ENCODE assay signal across 26 cellular contexts in the genomic region with DNA sequence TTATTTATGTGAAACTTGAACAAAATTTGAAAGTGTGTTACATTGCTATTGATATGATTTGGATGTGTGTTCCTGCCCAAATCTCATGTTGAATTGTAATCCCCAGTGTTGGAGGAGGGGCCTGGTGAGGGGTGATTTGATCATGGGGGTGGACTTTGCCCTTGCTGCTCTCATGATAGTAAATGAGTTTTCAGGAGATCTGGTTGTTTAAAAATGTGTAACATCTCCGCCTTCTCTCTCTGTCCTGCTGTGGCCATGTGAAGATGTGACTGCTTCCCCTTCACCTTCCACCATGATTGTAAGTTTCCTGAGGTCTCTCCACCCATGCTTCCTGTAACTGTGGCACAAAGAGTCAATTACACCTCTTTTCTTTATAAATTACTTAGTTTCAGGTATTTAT.
"Had no signal": no experiment of that assay in that cellular context is flagged by ENCODE, and none has a peak within 500 bp of the region (broad histone marks: within the 10 kb centered on the region; RNA-seq: fewer than 3 reads in every experiment).

No MANE protein-coding gene starts in this region.

- DNase-seq: activated CD4-positive, alpha-beta memory T cell treated with anti-CD3 and anti-CD28 coated beads, Interleukin-2, amount 10 ng/mL, durations not matched to agents 7 days and 5 days; activated CD4-positive, alpha-beta T cell treated with anti-CD3 and anti-CD28 coated beads for 1 hour; activated CD4-positive, alpha-beta T cell treated with anti-CD3 and anti-CD28 coated beads, Interleukin-2, amount 10 ng/mL, durations not matched to agents 7 days and 5 days; activated CD8-positive, alpha-beta memory T cell treated with anti-CD3 and anti-CD28 coated beads, Interleukin-2, amount 50 U/mL, for 48 hours; activated gamma-delta T cell; activated naive CD4-positive, alpha-beta T cell treated with anti-CD3 and anti-CD28 coated beads, Interleukin-2, amount 10 ng/mL, durations not matched to agents 7 days and 5 days; activated naive CD8-positive, alpha-beta T cell treated with anti-CD3 and anti-CD28 coated beads, Interleukin-2, amount 10 ng/mL, durations not matched to agents 7 days and 5 days; activated T-cell treated with anti-CD3 and anti-CD28 coated beads, Interleukin-2, amount 50 U/mL, for 24 hours; effector memory CD8-positive, alpha-beta T cell; islet precursor cell; left cardiac atrium; naive thymus-derived CD8-positive, alpha-beta T cell; occipital lobe; posterior cingulate gyrus; right cardiac atrium; stimulated activated CD4-positive, alpha-beta T cell treated with anti-CD3 and anti-CD28 coated beads, Interleukin-2, amount 100 ng/mL, for 48 hours; stimulated activated naive CD4-positive, alpha-beta T cell treated with Interleukin-2 at 50 U/mL for 16 hours had no signal

- H3K9me3 ChIP-seq: ascending aorta had no signal

- H3K4me3 ChIP-seq: ascending aorta, coronary artery, gastroesophageal sphincter, hepatocyte, neural progenitor cell, tibial nerve had no signal

- H3K4me1 ChIP-seq: ascending aorta, gastroesophageal sphincter, neural progenitor cell, tibial nerve had no signal

- H3K9me3 Mint-ChIP-seq: activated CD4-positive, alpha-beta memory T cell treated with anti-CD3 and anti-CD28 coated beads, Interleukin-2, amount 10 ng/mL, durations not matched to agents 7 days and 5 days; activated CD4-positive, alpha-beta T cell treated with anti-CD3 and anti-CD28 coated beads, Interleukin-2, amount 10 ng/mL, durations not matched to agents 7 days and 5 days; activated naive CD4-positive, alpha-beta T cell treated with anti-CD3 and anti-CD28 coated beads, Interleukin-2, amount 10 ng/mL, durations not matched to agents 7 days and 5 days; activated naive CD8-positive, alpha-beta T cell treated with anti-CD3 and anti-CD28 coated beads, Interleukin-2, amount 10 ng/mL, durations not matched to agents 7 days and 5 days; WTC11 had no signal

- H3K79me2 ChIP-seq: hepatocyte had no signal

- ATAC-seq: effector memory CD8-positive, alpha-beta T cell; gastroesophageal sphincter; left cardiac atrium; naive thymus-derived CD8-positive, alpha-beta T cell; right cardiac atrium; WTC11 had no signal

- H3K36me3 ChIP-seq: ascending aorta, gastroesophageal sphincter, neural progenitor cell, tibial nerve had no signal

- H3K27ac Mint-ChIP-seq: activated CD4-positive, alpha-beta memory T cell treated with anti-CD3 and anti-CD28 coated beads, Interleukin-2, amount 10 ng/mL, durations not matched to agents 7 days and 5 days; activated CD4-positive, alpha-beta T cell treated with anti-CD3 and anti-CD28 coated beads, Interleukin-2, amount 10 ng/mL, durations not matched to agents 7 days and 5 days; activated naive CD4-positive, alpha-beta T cell treated with anti-CD3 and anti-CD28 coated beads, Interleukin-2, amount 10 ng/mL, durations not matched to agents 7 days and 5 days; activated naive CD8-positive, alpha-beta T cell treated with anti-CD3 and anti-CD28 coated beads, Interleukin-2, amount 10 ng/mL, durations not matched to agents 7 days and 5 days; activated T-cell treated with anti-CD3 and anti-CD28 coated beads, Interleukin-2, amount 50 U/mL, for 24 hours; effector memory CD8-positive, alpha-beta T cell; memory B cell; naive thymus-derived CD8-positive, alpha-beta T cell; neural progenitor cell had no signal

- H3K27me3 ChIP-seq: ascending aorta, gastroesophageal sphincter, hepatocyte, neural progenitor cell, tibial nerve had no signal

- H3K27me3 Mint-ChIP-seq: activated CD4-positive, alpha-beta memory T cell treated with anti-CD3 and anti-CD28 coated beads, Interleukin-2, amount 10 ng/mL, durations not matched to agents 7 days and 5 days; activated CD4-positive, alpha-beta T cell treated with anti-CD3 and anti-CD28 coated beads, Interleukin-2, amount 10 ng/mL, durations not matched to agents 7 days and 5 days; activated naive CD4-positive, alpha-beta T cell treated with anti-CD3 and anti-CD28 coated beads, Interleukin-2, amount 10 ng/mL, durations not matched to agents 7 days and 5 days; activated naive CD8-positive, alpha-beta T cell treated with anti-CD3 and anti-CD28 coated beads, Interleukin-2, amount 10 ng/mL, durations not matched to agents 7 days and 5 days; activated T-cell treated with anti-CD3 and anti-CD28 coated beads, Interleukin-2, amount 50 U/mL, for 24 hours; brain; effector memory CD8-positive, alpha-beta T cell; memory B cell; naive thymus-derived CD8-positive, alpha-beta T cell had no signal

- H3K36me3 Mint-ChIP-seq: activated naive CD4-positive, alpha-beta T cell treated with anti-CD3 and anti-CD28 coated beads, Interleukin-2, amount 10 ng/mL, durations not matched to agents 7 days and 5 days; activated naive CD8-positive, alpha-beta T cell treated with anti-CD3 and anti-CD28 coated beads, Interleukin-2, amount 10 ng/mL, durations not matched to agents 7 days and 5 days; brain; memory B cell; naive thymus-derived CD8-positive, alpha-beta T cell; WTC11 had no signal

- H3K9ac ChIP-seq: neural progenitor cell had no signal

- H2AFZ ChIP-seq: neural progenitor cell had no signal

- H3K4me3 Mint-ChIP-seq: activated CD4-positive, alpha-beta memory T cell treated with anti-CD3 and anti-CD28 coated beads, Interleukin-2, amount 10 ng/mL, durations not matched to agents 7 days and 5 days; activated CD4-positive, alpha-beta T cell treated with anti-CD3 and anti-CD28 coated beads, Interleukin-2, amount 10 ng/mL, durations not matched to agents 7 days and 5 days; activated naive CD4-positive, alpha-beta T cell treated with anti-CD3 and anti-CD28 coated beads, Interleukin-2, amount 10 ng/mL, durations not matched to agents 7 days and 5 days; activated naive CD8-positive, alpha-beta T cell treated with anti-CD3 and anti-CD28 coated beads, Interleukin-2, amount 10 ng/mL, durations not matched to agents 7 days and 5 days; activated T-cell treated with anti-CD3 and anti-CD28 coated beads, Interleukin-2, amount 50 U/mL, for 24 hours; brain; effector memory CD8-positive, alpha-beta T cell; memory B cell; naive thymus-derived CD8-positive, alpha-beta T cell; neural progenitor cell; WTC11 had no signal

- H3K4me1 Mint-ChIP-seq: activated CD4-positive, alpha-beta memory T cell treated with anti-CD3 and anti-CD28 coated beads, Interleukin-2, amount 10 ng/mL, durations not matched to agents 7 days and 5 days; activated CD4-positive, alpha-beta T cell treated with anti-CD3 and anti-CD28 coated beads, Interleukin-2, amount 10 ng/mL, durations not matched to agents 7 days and 5 days; activated naive CD4-positive, alpha-beta T cell treated with anti-CD3 and anti-CD28 coated beads, Interleukin-2, amount 10 ng/mL, durations not matched to agents 7 days and 5 days; activated naive CD8-positive, alpha-beta T cell treated with anti-CD3 and anti-CD28 coated beads, Interleukin-2, amount 10 ng/mL, durations not matched to agents 7 days and 5 days; memory B cell; naive thymus-derived CD8-positive, alpha-beta T cell had no signal

- H3K27ac ChIP-seq: ascending aorta, coronary artery, gastroesophageal sphincter, neural progenitor cell, tibial nerve had no signal

- H3K4me2 ChIP-seq: hepatocyte, neural progenitor cell had no signal
